1 cellular context compared by ENCODE assay signal in the genomic region with DNA sequence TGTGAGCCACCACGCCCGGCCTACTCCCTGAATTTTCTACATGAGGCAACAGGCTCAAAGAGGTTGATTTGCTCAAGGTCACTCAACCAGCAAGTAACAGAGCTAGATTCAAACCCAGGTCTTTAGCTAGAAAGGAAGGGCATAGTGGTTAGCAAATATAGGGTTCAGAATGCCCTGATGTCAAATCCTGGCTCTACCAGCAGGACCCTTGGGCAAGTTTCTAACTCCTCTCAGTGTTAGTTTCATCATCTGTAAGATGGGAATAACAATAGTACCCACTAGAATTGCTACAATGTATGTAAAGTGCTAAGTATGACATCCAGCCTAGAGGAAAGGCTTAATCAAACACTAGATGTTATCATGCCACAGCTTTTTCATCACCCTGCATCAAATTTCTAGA.
TF ChIP-seq lines count a peak whose summit lies in the region.

No MANE protein-coding gene starts in this region.

TF ChIP-seq in endothelial cell of umbilical vein, 7 proteins besides CTCF, POLR2A, EP300 and RAD21:
- TF ChIP-seq POLR2AphosphoS5 (IDR thresholded peaks at IDR 0.05; ENCODE audit: insufficient read depth, low read depth, low read length) (no peak), EZH2 (IDR thresholded peaks at IDR 0.05; ENCODE audit: borderline replicate concordance, low read depth, low read length, severe bottlenecking) (no peak), GATA2 (IDR thresholded peaks at IDR 0.05; ENCODE audit: insufficient read depth, insufficient read length, low read depth, low read length) (peak; percentile 30)
